Comparison of ENCODE assay signal across 12 cellular contexts in the genomic region with DNA sequence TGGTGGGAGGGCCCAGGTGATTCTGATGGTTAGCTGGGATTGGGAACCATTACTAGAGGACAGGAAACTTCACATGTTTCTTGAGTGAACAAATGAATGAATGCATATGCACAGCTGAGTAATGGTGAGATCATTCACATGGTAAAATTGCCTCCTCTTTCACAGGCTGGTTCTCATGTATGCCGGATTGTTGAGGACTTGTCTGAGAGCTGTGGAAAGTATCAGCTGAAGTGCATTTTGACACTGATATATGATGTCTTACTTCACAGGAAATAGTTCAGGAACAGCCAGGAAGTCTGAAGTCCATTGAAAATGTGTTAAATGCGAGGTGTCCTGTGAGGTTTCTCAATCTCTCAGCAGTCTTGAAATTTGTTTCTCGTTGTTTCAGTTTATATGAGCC.
DNase-seq lines count a peak whose midpoint lies in the region; ATAC-seq, FAIRE-seq and TF ChIP-seq lines count a peak whose summit lies in the region.
"Had no signal": no experiment of that assay in that cellular context is flagged by ENCODE, and none has a peak within 500 bp of the region (broad histone marks: within the 10 kb centered on the region; RNA-seq: fewer than 3 reads in every experiment).

No MANE protein-coding gene starts in this region.

- no peak overlapping the region for H3K9ac ChIP-seq in Karpas-422 (ENCODE audit: low read length)

- no peaks in the 10 kb centered on the region for H3K4me1 ChIP-seq in Karpas-422 (ENCODE audit: low read length)

- no peaks in the 10 kb centered on the region for H3K79me2 ChIP-seq in Karpas-422 (ENCODE audit: low read length)

- H3K36me3 ChIP-seq in Karpas-422 (ENCODE audit: insufficient read depth, low read length), result no peaks in the 10 kb centered on the region

- no peak overlapping the region for H3K4me3 ChIP-seq in Karpas-422 (ENCODE audit: low read length)

- H3K36me3 Mint-ChIP-seq in activated T-helper 17 cell treated with anti-CD3 and anti-CD28 coated beads, Interleukin-2, amount 50 U/mL, for 72 hours (ENCODE audit: low read depth), result no peaks in the 10 kb centered on the region

- H3K27me3 ChIP-seq in Karpas-422 (ENCODE audit: low read length), result no peaks in the 10 kb centered on the region

- no peak overlapping the region for H3K4me3 Mint-ChIP-seq in activated T-helper 17 cell treated with anti-CD3 and anti-CD28 coated beads, Interleukin-2, amount 50 U/mL, for 72 hours
- H3K4me3 Mint-ChIP-seq: activated CD4-positive, alpha-beta T cell treated with anti-CD3 and anti-CD28 coated beads, Interleukin-2, amount 10 ng/mL, durations not matched to agents 7 days and 5 days had no signal

- H3K27ac ChIP-seq in Karpas-422 (ENCODE audit: low read length), result no peak overlapping the region

- no peak for TF ChIP-seq POLR2A in GM12892 (IDR thresholded peaks at IDR 0.05; ENCODE audit: low read depth, low read length)

- no peaks in the 10 kb centered on the region for H3K4me1 Mint-ChIP-seq in activated T-helper 17 cell treated with anti-CD3 and anti-CD28 coated beads, Interleukin-2, amount 50 U/mL, for 72 hours

- no peaks in the 10 kb centered on the region for H3K9me3 Mint-ChIP-seq in activated T-helper 17 cell treated with anti-CD3 and anti-CD28 coated beads, Interleukin-2, amount 50 U/mL, for 72 hours
- H3K9me3 Mint-ChIP-seq: activated CD4-positive, alpha-beta T cell treated with anti-CD3 and anti-CD28 coated beads, Interleukin-2, amount 10 ng/mL, durations not matched to agents 7 days and 5 days; activated T-helper 2 cell treated with anti-CD3 and anti-CD28 coated beads, Interferon-gamma antibody, Interleukin-2, Interleukin-4, amounts not matched to agents 10 μg/mL and 5 μg/mL and 100 μg/mL, durations not matched to agents 14 hours and 24 hours and 36 hours had no signal

- DNase-seq in A172 (ENCODE audit: low spot score), result peak; percentile 13
- DNase-seq in HTR-8/SVneo (ENCODE audit: insufficient read length, low spot score), result peak; percentile 46
- DNase-seq in glomerular endothelial cell (ENCODE audit: extremely low read depth, low read depth, low spot score), result peak; percentile 18
- no peak for DNase-seq in SHP77 (lab: John Stamatoyannopoulos, UW)
- no peak for DNase-seq in GM12892 (ENCODE audit: insufficient read length)
- DNase-seq in Ammon's horn (ENCODE audit: low spot score), result no peak
- DNase-seq in Karpas-422, result no peak
- DNase-seq: activated CD4-positive, alpha-beta T cell treated with anti-CD3 and anti-CD28 coated beads, Interleukin-2, amount 10 ng/mL, durations not matched to agents 7 days and 5 days; NCI-H446 had no signal

- ATAC-seq in activated T-helper 17 cell treated with anti-CD3 and anti-CD28 coated beads, Interleukin-2, amount 50 U/mL, for 72 hours (replicated peaks), result peak; percentile 49

- no peaks in the 10 kb centered on the region for H3K9me2 ChIP-seq in Karpas-422 (replicated peaks; ENCODE audit: insufficient read depth, low read length)

- peak overlapping the region; percentile 46 for H3K27ac Mint-ChIP-seq in activated T-helper 17 cell treated with anti-CD3 and anti-CD28 coated beads, Interleukin-2, amount 50 U/mL, for 72 hours
- H3K27ac Mint-ChIP-seq: activated CD4-positive, alpha-beta T cell treated with anti-CD3 and anti-CD28 coated beads, Interleukin-2, amount 10 ng/mL, durations not matched to agents 7 days and 5 days; activated T-helper 2 cell treated with anti-CD3 and anti-CD28 coated beads, Interferon-gamma antibody, Interleukin-2, Interleukin-4, amounts not matched to agents 10 μg/mL and 5 μg/mL and 100 μg/mL, durations not matched to agents 14 hours and 24 hours and 36 hours had no signal

- no peaks in the 10 kb centered on the region for H3K27me3 Mint-ChIP-seq in activated T-helper 17 cell treated with anti-CD3 and anti-CD28 coated beads, Interleukin-2, amount 50 U/mL, for 72 hours
- H3K27me3 Mint-ChIP-seq: activated CD4-positive, alpha-beta T cell treated with anti-CD3 and anti-CD28 coated beads, Interleukin-2, amount 10 ng/mL, durations not matched to agents 7 days and 5 days had no signal

- FAIRE-seq in HTR-8/SVneo (lab: Jason Lieb, UNC), result peak; percentile 98
- FAIRE-seq in GM12892 (lab: Jason Lieb, UNC), result no peak
- FAIRE-seq: urothelium cell line had no signal

- no peaks in the 10 kb centered on the region for H3K9me3 ChIP-seq in Karpas-422 (ENCODE audit: low read length)

- no peak overlapping the region for H3K4me2 ChIP-seq in Karpas-422 (ENCODE audit: low read depth, low read length, poor library complexity, severe bottlenecking)

- H2AFZ ChIP-seq in Karpas-422 (ENCODE audit: low read length), result no peak overlapping the region

- no peaks in the 10 kb centered on the region for H4K20me1 ChIP-seq in Karpas-422 (ENCODE audit: insufficient read depth, low read depth, low read length)

Comparison
In these comparisons a context has a peak if more than half of its experiments do, and no peak if none do; other contexts are left out.
1. DNase-seq: peak in A172 (single experiment), HTR-8/SVneo (single experiment) and glomerular endothelial cell (single experiment); none in SHP77 (0 of 2), GM12892 (single experiment), Ammon's horn (single experiment) and Karpas-422 (single experiment).